ENCODE assay signal across 14 cellular contexts in the genomic region with DNA sequence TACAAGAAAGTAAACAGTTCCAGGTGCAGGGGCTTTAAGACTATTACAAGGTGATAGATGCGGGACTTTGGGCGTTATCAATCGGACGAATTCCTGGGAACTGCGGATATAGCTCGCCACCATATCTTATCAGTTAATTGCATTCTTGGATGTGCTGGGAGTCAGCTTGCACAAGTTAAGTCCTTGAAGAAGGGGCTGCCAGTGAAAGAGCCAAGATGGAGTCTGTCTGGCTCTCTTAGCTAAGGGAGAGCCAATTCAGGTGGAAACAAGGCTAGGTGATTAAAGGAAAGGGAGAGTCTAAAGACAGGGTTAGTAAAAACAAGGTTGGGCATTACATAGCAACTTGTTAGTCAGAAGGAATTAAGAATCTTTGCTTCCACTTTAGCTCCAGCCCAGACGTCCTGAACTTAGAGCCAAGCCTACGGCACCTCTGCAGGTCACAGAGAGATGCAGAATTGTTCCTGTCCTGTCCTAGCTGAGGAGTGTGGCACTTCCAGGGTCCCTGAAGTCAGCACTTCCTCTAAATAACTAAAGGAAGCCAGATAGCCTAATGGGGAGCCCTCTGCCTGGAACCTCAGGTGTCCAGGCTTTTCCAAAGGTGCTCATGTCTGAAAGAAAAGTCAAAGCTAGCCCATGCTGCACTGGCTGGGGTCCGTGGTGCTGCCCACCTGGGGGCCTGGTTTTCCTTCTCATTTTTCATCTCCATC. TPM values are rescaled to one million over a fixed set of nuclear protein-coding genes. Genes with fewer than 3 reads are reported as not detected.
DNase-seq lines count a peak whose midpoint lies in the region; ATAC-seq, FAIRE-seq and TF ChIP-seq lines count a peak whose summit lies in the region.
"Had no signal": no experiment of that assay in that cellular context is flagged by ENCODE, and none has a peak within 500 bp of the region (broad histone marks: within the 10 kb centered on the region; RNA-seq: fewer than 3 reads in every experiment).

No MANE protein-coding gene starts in this region.

- no peaks in the 10 kb centered on the region for H3K27me3 Mint-ChIP-seq in IgD-negative memory B cell
- H3K27me3 Mint-ChIP-seq in astrocyte (ENCODE audit: low read depth, unreplicated experiment) = no peaks in the 10 kb centered on the region

- H3K36me3 Mint-ChIP-seq in IgD-negative memory B cell = peaks cover 7% of the 10 kb centered on the region
- H3K36me3 Mint-ChIP-seq in astrocyte (ENCODE audit: low read depth, unreplicated experiment) = peaks cover 42% of the 10 kb centered on the region

- H3K9me3 Mint-ChIP-seq in IgD-negative memory B cell = no peaks in the 10 kb centered on the region
- H3K9me3 Mint-ChIP-seq in astrocyte (ENCODE audit: unreplicated experiment) = peaks cover 3% of the 10 kb centered on the region

- H3K9me3 ChIP-seq in DND-41 (ENCODE audit: insufficient read depth, low read length, severe bottlenecking) (no peaks in the 10 kb centered on the region), astrocyte (ENCODE audit: insufficient read depth, low read depth, low read length) (no peaks in the 10 kb centered on the region), neutrophil (no peaks in the 10 kb centered on the region)
- H3K9me3 ChIP-seq: esophagus squamous epithelium had no signal

- H3K27me3 ChIP-seq in DND-41 (ENCODE audit: insufficient read depth, low read length, poor library complexity) (no peaks in the 10 kb centered on the region), astrocyte (ENCODE audit: insufficient read depth, low read length) (no peaks in the 10 kb centered on the region), neutrophil (no peaks in the 10 kb centered on the region)
- H3K27me3 ChIP-seq: esophagus squamous epithelium had no signal

- H3K9ac ChIP-seq in DND-41 (ENCODE audit: low read depth, low read length) (no peak overlapping the region), astrocyte (ENCODE audit: low read length) (no peak overlapping the region)

- FAIRE-seq in astrocyte (lab: Jason Lieb, UNC) = no peak

- no peak for ATAC-seq in DND-41 (ENCODE audit: insufficient read depth, low read depth)
- ATAC-seq in GM21619 (IDR thresholded peaks at IDR 0.05; ENCODE audit: unreplicated experiment) = no peak

- H3K79me2 ChIP-seq in DND-41 (ENCODE audit: insufficient read depth, low read length) (peaks cover 99% of the 10 kb centered on the region), astrocyte (ENCODE audit: insufficient read depth, low read length) (no peaks in the 10 kb centered on the region)

- no peak overlapping the region for H3K4me3 ChIP-seq in DND-41 (ENCODE audit: low read depth in 1 of 2, low read length in 2 of 2)
- no peak overlapping the region for H3K4me3 ChIP-seq in astrocyte (ENCODE audit: insufficient read depth, low read depth, low read length)
- no peak overlapping the region for H3K4me3 ChIP-seq in neutrophil (ENCODE audit: low read depth in 1 of 2, low read length in 1 of 2)
- H3K4me3 ChIP-seq: esophagus squamous epithelium had no signal

- H3K4me2 ChIP-seq in DND-41 (ENCODE audit: insufficient read depth, low read length) (no peak overlapping the region; the same call in 1 of the 2 replicates), astrocyte (ENCODE audit: low read length) (no peak overlapping the region)

- peaks cover 48% of the 10 kb centered on the region for H3K4me1 ChIP-seq in DND-41 (ENCODE audit: insufficient read depth, low read length)
- H3K4me1 ChIP-seq in astrocyte (ENCODE audit: insufficient read depth, low read length) = no peaks in the 10 kb centered on the region
- H3K4me1 ChIP-seq in neutrophil (ENCODE audit: control insufficient read depth in 1 of 2, insufficient read depth in 1 of 2, low read depth in 1 of 2, low read length in 1 of 2) = peaks cover 16 to 19% of the 10 kb centered on the region in 2 experiments

- DNase-seq in DND-41 (no peak), astrocyte (ENCODE audit: low read depth) (no peak), NCI-H526 (lab: John Stamatoyannopoulos, UW) (no peak), NCI-H510A treated with DMSO at 0.1 percent for 48 hours (lab: John Stamatoyannopoulos, UW) (no peak)
- DNase-seq: aorta, COR-L47, esophagus squamous epithelium, NCI-H187 treated with DMSO at 0.1 percent for 48 hours, right cardiac atrium, RPMI8226 had no signal

- H3K36me3 ChIP-seq in DND-41 (ENCODE audit: insufficient read depth, low read length) = peaks cover 74% of the 10 kb centered on the region
- no peaks in the 10 kb centered on the region for H3K36me3 ChIP-seq in astrocyte (ENCODE audit: insufficient read depth, low read length)
- H3K36me3 ChIP-seq in neutrophil = peaks cover 28% of the 10 kb centered on the region

- H3K4me1 Mint-ChIP-seq in IgD-negative memory B cell (peaks cover 28 to 58% (median 33%) of the 10 kb centered on the region in 3 donors), astrocyte (ENCODE audit: low read depth, unreplicated experiment) (peaks cover 47% of the 10 kb centered on the region)

- peak overlapping the region; percentile 61 for H3K27ac ChIP-seq in DND-41 (ENCODE audit: low read length)
- H3K27ac ChIP-seq in astrocyte (ENCODE audit: low read depth, low read length) = no peak overlapping the region
- H3K27ac ChIP-seq in neutrophil = peak overlapping the region; percentile 43
- H3K27ac ChIP-seq: HL-60 had no signal

- H3K27ac Mint-ChIP-seq in IgD-negative memory B cell = peak overlapping the region in 2 of 3 donors; percentile 80 to 85
- H3K27ac Mint-ChIP-seq in astrocyte (ENCODE audit: unreplicated experiment) = peak overlapping the region; percentile 18

- TF ChIP-seq CTCF in DND-41 (IDR thresholded peaks at IDR 0.05; ENCODE audit: borderline replicate concordance, extremely low read depth, low read length, poor library complexity, severe bottlenecking) (no peak), astrocyte (IDR thresholded peaks at IDR 0.05; ENCODE audit: insufficient read depth, low read depth, low read length) (no peak), neutrophil (IDR thresholded peaks at IDR 0.05) (no peak)

- H2AFZ ChIP-seq in DND-41 (ENCODE audit: low read depth, low read length) = no peak overlapping the region
- no peak overlapping the region for H2AFZ ChIP-seq in astrocyte (ENCODE audit: low read depth, low read length)

- H4K20me1 ChIP-seq in DND-41 (ENCODE audit: insufficient read depth, low read length) (peaks cover 52% of the 10 kb centered on the region), astrocyte (ENCODE audit: insufficient read depth, low read length) (peaks cover 9% of the 10 kb centered on the region)

- H3K4me3 Mint-ChIP-seq in IgD-negative memory B cell = peak overlapping the region in 1 of 4 donors; percentile 43
- H3K4me3 Mint-ChIP-seq in astrocyte (ENCODE audit: unreplicated experiment) = no peak overlapping the region

RNA-seq across cellular contexts. Expression of a gene that starts 17.3 kb away (rescaled TPM):
- 93.1 TPM for polyA plus RNA-seq in IgD-negative memory B cell
- 63.0 and 63.8 TPM in 2 replicates for total RNA-seq in astrocyte

RNA-seq across cellular contexts. Expression of a gene that starts 56.4 kb away (rescaled TPM):
- 0.80 TPM for polyA plus RNA-seq in IgD-negative memory B cell
- 11.9 and 12.3 TPM in 2 replicates for total RNA-seq in astrocyte
